Comparison of ENCODE assay signal across 8 cellular contexts in genomic region chrX:12976819-12977758, GRCh38. TPM values are rescaled to one million over a fixed set of nuclear protein-coding genes. Genes with fewer than 3 reads are reported as not detected.
DNase-seq lines count a peak whose midpoint lies in the region; TF ChIP-seq lines count a peak whose summit lies in the region.
"Not testable (repeated sequence)": the region's sequence is repeated elsewhere in the genome, so short reads cannot be mapped to it uniquely, and the experiment has no call there.

No MANE protein-coding gene starts in this region.

- H3K4me3 ChIP-seq in HL-60 (replicated peaks; ENCODE audit: insufficient read depth, low read length) (peak overlapping the region; percentile 43), ectodermal cell (ENCODE audit: insufficient read depth, low read depth, low read length) (peak overlapping the region; percentile 83), iPS-18c (ENCODE audit: insufficient read depth, low read depth, low read length) (peak overlapping the region; percentile 91; the same call in 1 of the 2 replicates), neuronal stem cell (ENCODE audit: low read length in 2 of 2) (peak overlapping the region; percentile 62 to 83), tibial artery (peak overlapping the region; percentile 86 to 87)

- peak overlapping the region; percentile 99 for H3K27ac Mint-ChIP-seq in activated naive CD4-positive, alpha-beta T cell treated with anti-CD3 and anti-CD28 coated beads, Interleukin-2, amount 10 ng/mL, durations not matched to agents 7 days and 5 days

- 21 to 28% methylated on average over 4 to 8 of the region's 12 CpGs for WGBS in ectodermal cell, 2 experiments
- no CpG with 5 or more reads among the region's 12 CpGs for WGBS in neuronal stem cell (ENCODE audit: extremely low coverage in 2 of 2, insufficient read length in 2 of 2, insufficient replicate concordance in 1 of 2), 2 donors

- H4K91ac ChIP-seq in neuronal stem cell (ENCODE audit: low read depth, low read length, poor library complexity): not testable (repeated sequence)

- H3K27ac ChIP-seq in HL-60 (replicated peaks) (peak overlapping the region; percentile 99), RWPE1 (peak overlapping the region; percentile 95; the same call in 1 of the 2 replicates), tibial artery (peak overlapping the region; percentile 92 to 98)
- not testable (repeated sequence) for H3K27ac ChIP-seq in ectodermal cell (ENCODE audit: insufficient read depth, low read depth, low read length, poor library complexity, severe bottlenecking); neuronal stem cell (replicated peaks; ENCODE audit: low read length)

- not testable (repeated sequence) for H2BK5ac ChIP-seq in neuronal stem cell (ENCODE audit: low read length)

- not testable (repeated sequence) for H3K14ac ChIP-seq in neuronal stem cell (ENCODE audit: low read length)

- not testable (repeated sequence) for H3K23ac ChIP-seq in neuronal stem cell (ENCODE audit: low read depth, low read length, poor library complexity)

- CTCF ChIA-PET in RWPE1 (lab: Yijun Ruan, JAX): not testable (repeated sequence)
- CTCF ChIA-PET in activated naive CD4-positive, alpha-beta T cell treated with anti-CD3 and anti-CD28 coated beads, Interleukin-2, amount 10 ng/mL, durations not matched to agents 7 days and 5 days (lab: Charles Lee): interaction anchor here (0.7 to 3.4 kb wide), 6 partner anchors 24 to 111 kb away, joined by 3 to 20 read pairs (median 5); no protein-coding TSS in a partner anchor

- H3K27me3 Mint-ChIP-seq in activated naive CD4-positive, alpha-beta T cell treated with anti-CD3 and anti-CD28 coated beads, Interleukin-2, amount 10 ng/mL, durations not matched to agents 7 days and 5 days: peaks cover 14% of the 10 kb centered on the region

- H2AFZ ChIP-seq in neuronal stem cell (ENCODE audit: low read length): not testable (repeated sequence)

- not testable (repeated sequence) for H3K27me3 ChIP-seq in HL-60 (ENCODE audit: insufficient read depth, poor library complexity, severe bottlenecking); ectodermal cell (ENCODE audit: control insufficient read depth, insufficient read depth, low read length, poor library complexity, severe bottlenecking); neuronal stem cell (ENCODE audit: control insufficient read depth in 3 of 3, insufficient read depth in 3 of 3, low read depth in 1 of 3, low read length in 3 of 3); tibial artery

- H2BK120ac ChIP-seq in neuronal stem cell (ENCODE audit: low read depth, low read length): not testable (repeated sequence)

- H3K4me1 ChIP-seq in ectodermal cell (ENCODE audit: control insufficient read depth, insufficient read depth, low read length): not testable (repeated sequence)
- H3K4me1 ChIP-seq in neuronal stem cell (ENCODE audit: control insufficient read depth in 2 of 2, insufficient read depth in 1 of 2, low read depth in 1 of 2, low read length in 2 of 2): peaks cover 7 to 10% of the 10 kb centered on the region in 2 donors
- peaks cover 0 to 30% (median 0%) of the 10 kb centered on the region in 4 donors for H3K4me1 ChIP-seq in tibial artery

- H3K36me3 ChIP-seq in ectodermal cell (ENCODE audit: control insufficient read depth, insufficient read depth, low read length); tibial artery: not testable (repeated sequence)
- H3K36me3 ChIP-seq in neuronal stem cell (replicated peaks in 1 of 2; ENCODE audit: control insufficient read depth in 2 of 2, insufficient read depth in 2 of 2, low read length in 2 of 2): peaks cover 0 to 26% of the 10 kb centered on the region in 2 donors

- peak overlapping the region; percentile 18 for H3K4me2 ChIP-seq in neuronal stem cell (ENCODE audit: insufficient read depth, low read length, poor library complexity, severe bottlenecking)

- not testable (repeated sequence) for H3K9ac ChIP-seq in neuronal stem cell (ENCODE audit: low read depth, low read length, poor library complexity)

- H3K4me1 Mint-ChIP-seq in activated naive CD4-positive, alpha-beta T cell treated with anti-CD3 and anti-CD28 coated beads, Interleukin-2, amount 10 ng/mL, durations not matched to agents 7 days and 5 days: peaks cover 34% of the 10 kb centered on the region

- peak; percentile 8 for DNase-seq in DMS 273 (lab: John Stamatoyannopoulos, UW; ENCODE audit: unreplicated experiment)
- not testable (repeated sequence) for DNase-seq in HL-60 (ENCODE audit: low read depth in 1 of 2, low spot score in 1 of 2); RWPE1 (ENCODE audit: low spot score); activated naive CD4-positive, alpha-beta T cell treated with anti-CD3 and anti-CD28 coated beads, Interleukin-2, amount 10 ng/mL, durations not matched to agents 7 days and 5 days; neuronal stem cell (ENCODE audit: low spot score); tibial artery

- H2BK12ac ChIP-seq in neuronal stem cell (ENCODE audit: low read length): not testable (repeated sequence)

- peak overlapping the region; percentile 97 for H3K4me3 Mint-ChIP-seq in activated naive CD4-positive, alpha-beta T cell treated with anti-CD3 and anti-CD28 coated beads, Interleukin-2, amount 10 ng/mL, durations not matched to agents 7 days and 5 days

- POLR2A ChIA-PET in RWPE1 (lab: Yijun Ruan, JAX; ENCODE audit: low non-redundant PET): not testable (repeated sequence)

- peaks cover 56% of the 10 kb centered on the region for H3K36me3 Mint-ChIP-seq in activated naive CD4-positive, alpha-beta T cell treated with anti-CD3 and anti-CD28 coated beads, Interleukin-2, amount 10 ng/mL, durations not matched to agents 7 days and 5 days

- H3K79me1 ChIP-seq in neuronal stem cell (ENCODE audit: low read depth, low read length): not testable (repeated sequence)

- H4K8ac ChIP-seq in neuronal stem cell (ENCODE audit: low read depth, low read length): not testable (repeated sequence)

- H2AK5ac ChIP-seq in neuronal stem cell (ENCODE audit: low read depth, low read length): not testable (repeated sequence)

- H3K9me3 Mint-ChIP-seq in activated naive CD4-positive, alpha-beta T cell treated with anti-CD3 and anti-CD28 coated beads, Interleukin-2, amount 10 ng/mL, durations not matched to agents 7 days and 5 days: not testable (repeated sequence)

- not testable (repeated sequence) for H2BK15ac ChIP-seq in neuronal stem cell (ENCODE audit: low read length)

- H3K18ac ChIP-seq in neuronal stem cell (ENCODE audit: low read length): not testable (repeated sequence)

- not testable (repeated sequence) for TF ChIP-seq CTCF in HL-60 (IDR thresholded peaks at IDR 0.05; ENCODE audit: insufficient read depth, low read length); RWPE1 (conservative IDR thresholded peaks at IDR 0.05; ENCODE audit: low read depth); tibial artery (IDR thresholded peaks at IDR 0.05)

- not testable (repeated sequence) for H3K4ac ChIP-seq in neuronal stem cell (ENCODE audit: low read length)

- intact Hi-C loops in tibial artery (cut with DNase I; ENCODE audit: low total_unique reads): loop anchor here (5.0 to 10.0 kb wide), 2 partner anchors 118 to 455 kb away; no protein-coding TSS in a partner anchor

- H3K9me3 ChIP-seq in ectodermal cell (ENCODE audit: control insufficient read depth, low read length); iPS-18c (ENCODE audit: control insufficient read depth, insufficient read depth, low read length); neuronal stem cell (replicated peaks in 1 of 2; ENCODE audit: control insufficient read depth in 2 of 2, insufficient read depth in 1 of 2, low read depth in 1 of 2, low read length in 2 of 2); tibial artery: not testable (repeated sequence)

RNA-seq across cellular contexts. Expression of gene TMSB4X, which starts 2.2 kb away (rescaled TPM):
- polyA plus RNA-seq in ectodermal cell (2013, experiment 1 of 4): 1,651 TPM
- polyA plus RNA-seq in ectodermal cell (2013, experiment 2 of 4): 1,489 TPM
- 1,632 TPM for polyA plus RNA-seq in ectodermal cell (2013, experiment 3 of 4)
- 1,810 TPM for polyA plus RNA-seq in ectodermal cell (2013, experiment 4 of 4)
- polyA plus RNA-seq in neuronal stem cell (2013, experiment 1 of 2): 3,189 TPM
- 3,111 TPM for polyA plus RNA-seq in neuronal stem cell (2013, experiment 2 of 2)
